Comparison of ENCODE assay signal across 8 cellular contexts in genomic region chr19:41439441-41440222, GRCh38.
DNase-seq lines count a peak whose midpoint lies in the region; TF ChIP-seq lines count a peak whose summit lies in the region.

Gene DMAC2, minus strand, starts transcription at chr19:41439912. Its CDS starts 13 bp downstream, at chr19:41439899.

- peak; percentile 98 for DNase-seq in GM03348 (ENCODE audit: low spot score)
- DNase-seq in HCEC 1CT, result peak; percentile 98
- DNase-seq in MM.1S, result peak; percentile 99
- peak; percentile 75 for DNase-seq in SIG-M5 (lab: John Stamatoyannopoulos, UW)
- DNase-seq in activated gamma-delta T cell treated with anti-CD3 and anti-CD28 coated beads, Interleukin-2, amount 50 U/mL, for 16 hours (ENCODE audit: low read depth), result peak; percentile 93
- peak; percentile 97 for DNase-seq in foreskin melanocyte

- H3K4me1 ChIP-seq in MM.1S (ENCODE audit: low read length) (0 out of 2 replicates have a peak, but pooled peaks cover 4% of the 10 kb centered on the region), neuron (ENCODE audit: insufficient read depth, low read length) (peaks cover 6% of the 10 kb centered on the region), subcutaneous abdominal adipose tissue (ENCODE audit: control insufficient read depth in 5 of 5, insufficient read depth in 5 of 5, low read length in 5 of 5) (peaks cover 7 to 15% (median 9%) of the 10 kb centered on the region in 5 donors)

- H4K20me1 ChIP-seq in MM.1S (ENCODE audit: insufficient read depth, low read length), result no peaks in the 10 kb centered on the region

- TF ChIP-seq CTCF in MM.1S (IDR thresholded peaks at IDR 0.05; ENCODE audit: low read length), result peak; percentile 79

- peak within 1 kb of the TSS; percentile 82 for H3K9ac ChIP-seq in MM.1S (ENCODE audit: low read length)
- peak within 1 kb of the TSS; percentile 77 to 95 (median 79) for H3K9ac ChIP-seq in subcutaneous abdominal adipose tissue (ENCODE audit: low read length in 5 of 5)

- H3K9me2 ChIP-seq in MM.1S (replicated peaks; ENCODE audit: insufficient read depth, low read length), result no peaks in the 10 kb centered on the region

- H3K27ac ChIP-seq in MM.1S (ENCODE audit: low read length) (peak within 1 kb of the TSS; percentile 71; the same call in 1 of the 2 replicates), subcutaneous abdominal adipose tissue (ENCODE audit: low read depth, low read length) (peak within 1 kb of the TSS; percentile 98)

- H3K4me3 ChIP-seq in MM.1S (ENCODE audit: low read length) (peak within 1 kb of the TSS; percentile 91), neuron (ENCODE audit: low read length) (peak within 1 kb of the TSS; percentile 91), subcutaneous abdominal adipose tissue (ENCODE audit: low read depth in 1 of 5, low read length in 5 of 5) (peak within 1 kb of the TSS; percentile 77 to 99 (median 90))

- H3K27me3 ChIP-seq in MM.1S (replicated peaks; ENCODE audit: insufficient read depth, low read length) (no peaks in the 10 kb centered on the region), neuron (ENCODE audit: insufficient read depth, low read length) (no peaks in the 10 kb centered on the region), subcutaneous abdominal adipose tissue (ENCODE audit: control insufficient read depth in 5 of 5, insufficient read depth in 4 of 5, low read length in 5 of 5) (peaks cover 0 to 15% (median 0%) of the 10 kb centered on the region in 5 donors)

- 0 out of 2 replicates have a peak, but pooled peaks cover 5% of the 10 kb centered on the region for H3F3A ChIP-seq in MM.1S (ENCODE audit: insufficient read depth, low read length)

- H3K79me2 ChIP-seq in MM.1S (ENCODE audit: low read length), result peaks cover 19% of the 10 kb centered on the region

- H3K9me3 ChIP-seq in MM.1S (replicated peaks; ENCODE audit: insufficient read depth, low read length) (no peaks in the 10 kb centered on the region), neuron (ENCODE audit: low read length) (no peaks in the 10 kb centered on the region), subcutaneous abdominal adipose tissue (ENCODE audit: control insufficient read depth in 5 of 5, low read length in 5 of 5) (no peaks in the 10 kb centered on the region)

- peak within 1 kb of the TSS; percentile 81 for H3K4me2 ChIP-seq in MM.1S (ENCODE audit: low read depth, low read length)

- H2AFZ ChIP-seq in MM.1S (ENCODE audit: low read length), result peak within 1 kb of the TSS; percentile 92
- peak within 1 kb of the TSS; percentile 38 for H2AFZ ChIP-seq in neuron (ENCODE audit: low read depth, low read length)

- no peaks in the 10 kb centered on the region for H3K36me3 ChIP-seq in MM.1S (replicated peaks; ENCODE audit: insufficient read depth, low read length)
- H3K36me3 ChIP-seq in neuron (ENCODE audit: insufficient read depth, low read length), result peaks cover 7% of the 10 kb centered on the region
- peaks cover 0 to 15% (median 11%) of the 10 kb centered on the region in 5 donors for H3K36me3 ChIP-seq in subcutaneous abdominal adipose tissue (ENCODE audit: control insufficient read depth in 5 of 5, insufficient read depth in 5 of 5, low read length in 5 of 5)

Comparison
In these comparisons a context has a peak if more than half of its experiments do, and no peak if none do; other contexts are left out.
1. Peak in every context shown above with its lines: DNase-seq, H3K4me3 ChIP-seq and H3K27ac ChIP-seq.